ENCODE assay signal across 27 cellular contexts in the genomic region with DNA sequence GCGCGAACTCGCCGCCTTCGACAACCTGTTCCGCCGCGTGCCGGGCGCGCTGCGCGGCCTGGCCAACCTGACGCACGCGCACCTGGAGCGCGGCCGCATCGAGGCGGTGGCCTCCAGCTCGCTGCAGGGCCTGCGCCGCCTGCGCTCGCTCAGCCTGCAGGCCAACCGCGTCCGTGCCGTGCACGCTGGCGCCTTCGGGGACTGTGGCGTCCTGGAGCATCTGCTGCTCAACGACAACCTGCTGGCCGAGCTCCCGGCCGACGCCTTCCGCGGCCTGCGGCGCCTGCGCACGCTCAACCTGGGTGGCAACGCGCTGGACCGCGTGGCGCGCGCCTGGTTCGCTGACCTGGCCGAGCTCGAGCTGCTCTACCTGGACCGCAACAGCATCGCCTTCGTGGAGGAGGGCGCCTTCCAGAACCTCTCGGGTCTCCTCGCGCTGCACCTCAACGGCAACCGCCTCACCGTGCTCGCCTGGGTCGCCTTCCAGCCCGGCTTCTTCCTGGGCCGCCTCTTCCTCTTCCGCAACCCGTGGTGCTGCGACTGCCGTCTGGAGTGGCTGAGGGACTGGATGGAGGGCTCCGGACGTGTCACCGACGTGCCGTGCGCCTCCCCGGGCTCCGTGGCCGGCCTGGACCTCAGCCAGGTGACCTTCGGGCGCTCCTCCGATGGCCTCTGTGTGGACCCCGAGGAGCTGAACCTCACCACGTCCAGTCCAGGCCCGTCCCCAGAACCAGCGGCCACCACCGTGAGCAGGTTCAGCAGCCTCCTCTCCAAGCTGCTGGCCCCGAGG. TPM values are rescaled to one million over a fixed set of nuclear protein-coding genes. Genes with fewer than 3 reads are reported as not detected.
DNase-seq lines count a peak whose midpoint lies in the region; ATAC-seq and TF ChIP-seq lines count a peak whose summit lies in the region.
"Had no signal": no experiment of that assay in that cellular context is flagged by ENCODE, and none has a peak within 500 bp of the region (broad histone marks: within the 10 kb centered on the region; RNA-seq: fewer than 3 reads in every experiment).

No MANE protein-coding gene starts in this region.

- peak overlapping the region; percentile 70 for H2BK120ac ChIP-seq in H9 (ENCODE audit: low read depth, low read length, poor library complexity, severe bottlenecking)
- peak overlapping the region; percentile 99 for H2BK120ac ChIP-seq in neuronal stem cell (ENCODE audit: low read depth, low read length)

- peak overlapping the region; percentile 1 for H2BK12ac ChIP-seq in H9 (ENCODE audit: insufficient read length, low read depth, low read length)
- peak overlapping the region; percentile 97 for H2BK12ac ChIP-seq in neuronal stem cell (ENCODE audit: low read length)

- H3K27ac Mint-ChIP-seq in H9 (peak overlapping the region in 2 of 3 experiments; percentile 35 to 93; a peak in 3 of 7 replicates), T-helper 17 cell (no peak overlapping the region)
- H3K27ac Mint-ChIP-seq in activated CD8-positive, alpha-beta T cell treated with anti-CD3 and anti-CD28 coated beads, Interleukin-2, amount 10 ng/mL, durations not matched to agents 7 days and 5 days = no peak overlapping the region
- H3K27ac Mint-ChIP-seq: CD8-positive, alpha-beta memory T cell had no signal

- H3K4me1 Mint-ChIP-seq in H9 (peaks cover 11 to 19% of the 10 kb centered on the region in 2 experiments), T-helper 17 cell (no peaks in the 10 kb centered on the region)
- H3K4me1 Mint-ChIP-seq in activated CD8-positive, alpha-beta T cell treated with anti-CD3 and anti-CD28 coated beads, Interleukin-2, amount 10 ng/mL, durations not matched to agents 7 days and 5 days (ENCODE audit: low read depth) = peaks cover 1% of the 10 kb centered on the region
- H3K4me1 Mint-ChIP-seq: CD8-positive, alpha-beta memory T cell had no signal

- peak overlapping the region; percentile 63 for H4K5ac ChIP-seq in H9 (ENCODE audit: insufficient read length, low read depth, low read length)

- H2AK5ac ChIP-seq in H9 (ENCODE audit: insufficient read length, low read length) (no peak overlapping the region), neuronal stem cell (ENCODE audit: low read depth, low read length) (peak overlapping the region; percentile 97)

- peaks cover 4 to 5% (median 4%) of the 10 kb centered on the region in 3 experiments; a peak in 4 of 7 replicates for H3K36me3 Mint-ChIP-seq in H9 (ENCODE audit: insufficient read depth in 1 of 3, low read depth in 3 of 3)
- no peaks in the 10 kb centered on the region for H3K36me3 Mint-ChIP-seq in activated CD8-positive, alpha-beta T cell treated with anti-CD3 and anti-CD28 coated beads, Interleukin-2, amount 10 ng/mL, durations not matched to agents 7 days and 5 days (ENCODE audit: low read depth)
- H3K36me3 Mint-ChIP-seq in T-helper 17 cell (ENCODE audit: low read depth) = no peaks in the 10 kb centered on the region
- H3K36me3 Mint-ChIP-seq: CD8-positive, alpha-beta memory T cell had no signal

- POLR2A ChIA-PET in activated CD8-positive, alpha-beta T cell treated with anti-CD3 and anti-CD28 coated beads, Interleukin-2, amount 10 ng/mL, durations not matched to agents 7 days and 5 days (lab: Charles Lee) = interaction anchor here (0.5 kb wide), 1 partner anchor 137 kb away, joined by 5 read pairs; no protein-coding TSS in a partner anchor

- H3K4me3 Mint-ChIP-seq in H9 (no peak overlapping the region), T-helper 17 cell (no peak overlapping the region)
- no peak overlapping the region for H3K4me3 Mint-ChIP-seq in activated CD8-positive, alpha-beta T cell treated with anti-CD3 and anti-CD28 coated beads, Interleukin-2, amount 10 ng/mL, durations not matched to agents 7 days and 5 days
- H3K4me3 Mint-ChIP-seq: CD8-positive, alpha-beta memory T cell had no signal

- TF ChIP-seq CTCF in H9 (conservative IDR thresholded peaks at IDR 0.05) = no peak

- H3K4me2 ChIP-seq in H9 (ENCODE audit: insufficient read depth, insufficient read length, low read length) (no peak overlapping the region), neuronal stem cell (ENCODE audit: insufficient read depth, low read length, poor library complexity, severe bottlenecking) (no peak overlapping the region)
- H3K4me2 ChIP-seq: SK-N-SH had no signal

- peaks cover 46 to 50% of the 10 kb centered on the region in 2 experiments for H3K9me3 Mint-ChIP-seq in H9
- H3K9me3 Mint-ChIP-seq in activated CD8-positive, alpha-beta T cell treated with anti-CD3 and anti-CD28 coated beads, Interleukin-2, amount 10 ng/mL, durations not matched to agents 7 days and 5 days (ENCODE audit: insufficient read depth) = no peaks in the 10 kb centered on the region
- H3K9me3 Mint-ChIP-seq: CD8-positive, alpha-beta memory T cell had no signal

- H4K8ac ChIP-seq in H9 (replicated peaks; ENCODE audit: insufficient read length, low read depth, low read length) = no peak overlapping the region
- peak overlapping the region; percentile 43 for H4K8ac ChIP-seq in neuronal stem cell (ENCODE audit: low read depth, low read length)

- H3K18ac ChIP-seq in H9 (ENCODE audit: insufficient read length, low read depth, low read length) (peak overlapping the region; percentile 64), neuronal stem cell (ENCODE audit: low read length) (peak overlapping the region; percentile 97)

- H3K14ac ChIP-seq in H9 (ENCODE audit: insufficient read depth, low read length) (peak overlapping the region; percentile 82), neuronal stem cell (ENCODE audit: low read length) (peak overlapping the region; percentile 94)

- ATAC-seq in GM21576 (IDR thresholded peaks at IDR 0.05; ENCODE audit: unreplicated experiment) (no peak), GM21381 (IDR thresholded peaks at IDR 0.05; ENCODE audit: unreplicated experiment) (no peak), T-helper 17 cell (no peak)
- no peak for ATAC-seq in activated CD8-positive, alpha-beta T cell treated with anti-CD3 and anti-CD28 coated beads, Interleukin-2, amount 10 ng/mL, durations not matched to agents 7 days and 5 days
- ATAC-seq: K562, Panc1 had no signal

- H4K20me1 ChIP-seq in H9 (ENCODE audit: control insufficient read depth, insufficient read depth, insufficient read length) = no peaks in the 10 kb centered on the region

- H3K23me2 ChIP-seq in H9 (ENCODE audit: insufficient read length, low read depth, low read length, poor library complexity, severe bottlenecking) = no peaks in the 10 kb centered on the region

- H3K27me3 ChIP-seq in H9 (ENCODE audit: insufficient read depth, low read length) (no peaks in the 10 kb centered on the region), iPS-18a (ENCODE audit: control insufficient read depth, insufficient read depth, low read length) (no peaks in the 10 kb centered on the region), neuronal stem cell (ENCODE audit: control insufficient read depth in 3 of 3, insufficient read depth in 3 of 3, low read depth in 1 of 3, low read length in 3 of 3) (no peaks in the 10 kb centered on the region)

- H3K9me3 ChIP-seq in H9 (ENCODE audit: control insufficient read depth, low read depth, low read length) (no peaks in the 10 kb centered on the region), iPS-18a (ENCODE audit: control insufficient read depth, low read depth, low read length) (no peaks in the 10 kb centered on the region), neuronal stem cell (replicated peaks in 1 of 2; ENCODE audit: control insufficient read depth in 2 of 2, insufficient read depth in 1 of 2, low read depth in 1 of 2, low read length in 2 of 2) (peaks cover 1 to 3% of the 10 kb centered on the region in 2 donors), T-helper 17 cell (ENCODE audit: control insufficient read depth, low read length, poor library complexity, severe bottlenecking) (no peaks in the 10 kb centered on the region)
- H3K9me3 ChIP-seq: SK-N-SH had no signal

- H3K4me3 ChIP-seq in iPS-18a (ENCODE audit: low read length) (no peak overlapping the region), neuronal stem cell (ENCODE audit: low read length in 2 of 2) (no peak overlapping the region)
- H3K4me3 ChIP-seq: GM23248, K562 had no signal

- H3K9ac ChIP-seq in H9 (ENCODE audit: extremely low read depth, insufficient read length, low read length) (no peak overlapping the region), iPS-18a (ENCODE audit: low read length) (peak overlapping the region; percentile 64), neuronal stem cell (ENCODE audit: low read depth, low read length, poor library complexity) (peak overlapping the region; percentile 44)
- H3K9ac ChIP-seq: GM23248, SK-N-SH had no signal

- H3K79me2 ChIP-seq in H9 (ENCODE audit: insufficient read depth, low read length) = no peaks in the 10 kb centered on the region

- H3K56ac ChIP-seq in H9 (ENCODE audit: insufficient read length, low read depth, low read length) = no peak overlapping the region

- DNase-seq in H9 (peak; percentile 43), neuronal stem cell (ENCODE audit: low spot score) (no peak), T-helper 17 cell (no peak)
- no peak for DNase-seq in activated CD8-positive, alpha-beta T cell treated with anti-CD3 and anti-CD28 coated beads, Interleukin-2, amount 10 ng/mL, durations not matched to agents 7 days and 5 days
- DNase-seq: CD8-positive, alpha-beta memory T cell; EL; GF-D8; GM23248; MM.1S; NCI-H1048; NCI-H1436; NCI-H187 treated with DMSO at 0.1 percent for 48 hours; NCI-H2107; NCI-H446 treated with DMSO at 0.1 percent for 48 hours; NCI-H526 treated with DMSO at 0.1 percent for 48 hours; NK-92 treated with Interleukin-12 subunit alpha and Interleukin-12 subunit beta, amount 100 ng/mL, for 24 hours; SIG-M5; SK-N-SH had no signal

- H2BK20ac ChIP-seq in H9 (ENCODE audit: low read depth, low read length, poor library complexity, severe bottlenecking) = no peak overlapping the region

- H2BK15ac ChIP-seq in H9 (ENCODE audit: low read depth, low read length) = no peak overlapping the region; the same call in 1 of the 2 replicates
- H2BK15ac ChIP-seq in neuronal stem cell (ENCODE audit: low read length) = peak overlapping the region; percentile 96

- CTCF ChIA-PET in activated CD8-positive, alpha-beta T cell treated with anti-CD3 and anti-CD28 coated beads, Interleukin-2, amount 10 ng/mL, durations not matched to agents 7 days and 5 days (lab: Charles Lee) = no interaction called here

- H3K4ac ChIP-seq in H9 (ENCODE audit: low read depth, low read length) (peak overlapping the region; percentile 88), neuronal stem cell (ENCODE audit: low read length) (peak overlapping the region; percentile 99)

- H3K4me1 ChIP-seq in H9 (ENCODE audit: insufficient read depth, low read length) = peaks cover 11% of the 10 kb centered on the region; the same call in 1 of the 2 replicates
- peaks cover 12% of the 10 kb centered on the region for H3K4me1 ChIP-seq in iPS-18a (ENCODE audit: control insufficient read depth, low read depth, low read length)
- peaks cover 15 to 18% of the 10 kb centered on the region in 2 donors for H3K4me1 ChIP-seq in neuronal stem cell (ENCODE audit: control insufficient read depth in 2 of 2, insufficient read depth in 1 of 2, low read depth in 1 of 2, low read length in 2 of 2)

- no peak overlapping the region for H3T11ph ChIP-seq in H9 (ENCODE audit: low read length)

- H3K27ac ChIP-seq in H9 (ENCODE audit: insufficient read length, low read depth, low read length) (peak overlapping the region; percentile 99), cingulate gyrus (ENCODE audit: low read depth, low read length) (peak overlapping the region; percentile 65), iPS-18a (ENCODE audit: low read length) (peak overlapping the region; percentile 84), neuronal stem cell (replicated peaks; ENCODE audit: low read length) (peak overlapping the region; percentile 100)
- H3K27ac ChIP-seq: C4-2B, GM23248 had no signal

- no peaks in the 10 kb centered on the region for H3K79me1 ChIP-seq in H9 (ENCODE audit: insufficient read depth, low read depth, low read length, poor library complexity, severe bottlenecking)
- H3K79me1 ChIP-seq in neuronal stem cell (ENCODE audit: low read depth, low read length) = peaks cover 2% of the 10 kb centered on the region

- peak overlapping the region; percentile 96 for H4K91ac ChIP-seq in H9 (ENCODE audit: insufficient read length, low read depth, low read length)
- H4K91ac ChIP-seq in neuronal stem cell (ENCODE audit: low read depth, low read length, poor library complexity) = peak overlapping the region; percentile 99

- H3K23ac ChIP-seq in H9 (ENCODE audit: insufficient read length, low read depth, low read length) = no peak overlapping the region
- peak overlapping the region; percentile 43 for H3K23ac ChIP-seq in neuronal stem cell (ENCODE audit: low read depth, low read length, poor library complexity)

- H3K36me3 ChIP-seq in iPS-18a (ENCODE audit: control insufficient read depth, low read depth, low read length) (no peaks in the 10 kb centered on the region), neuronal stem cell (replicated peaks in 1 of 2; ENCODE audit: control insufficient read depth in 2 of 2, insufficient read depth in 2 of 2, low read length in 2 of 2) (no peaks in the 10 kb centered on the region)

- H3K27me3 Mint-ChIP-seq in H9 (ENCODE audit: low read depth) = no peaks in the 10 kb centered on the region
- H3K27me3 Mint-ChIP-seq in activated CD8-positive, alpha-beta T cell treated with anti-CD3 and anti-CD28 coated beads, Interleukin-2, amount 10 ng/mL, durations not matched to agents 7 days and 5 days (ENCODE audit: low read depth) = no peaks in the 10 kb centered on the region
- H3K27me3 Mint-ChIP-seq in T-helper 17 cell = no peaks in the 10 kb centered on the region
- H3K27me3 Mint-ChIP-seq: CD8-positive, alpha-beta memory T cell had no signal

- no peak overlapping the region for H2AFZ ChIP-seq in H9 (ENCODE audit: low read length)
- H2AFZ ChIP-seq in neuronal stem cell (ENCODE audit: low read length) = peak overlapping the region; percentile 77
- H2AFZ ChIP-seq: GM23248 had no signal

- H2BK5ac ChIP-seq in H9 (ENCODE audit: insufficient read length, low read length) (peak overlapping the region; percentile 66), neuronal stem cell (ENCODE audit: low read length) (peak overlapping the region; percentile 100)

- no CpG with 5 or more reads among the region's 91 CpGs for WGBS in H9 (ENCODE audit: extremely low coverage, insufficient read length, low lambda C conversion rate)
- WGBS in neuronal stem cell (ENCODE audit: extremely low coverage in 2 of 2, insufficient read length in 2 of 2, insufficient replicate concordance in 1 of 2), 2 donors = no CpG with 5 or more reads among the region's 91 CpGs

RNA-seq across cellular contexts. Expression of gene NYX, which starts 27.0 kb away (rescaled TPM):
- total RNA-seq in H9 (2021) (not detected in 2 replicates), T-helper 17 cell (not detected)
- polyA plus RNA-seq in neuronal stem cell (2013, experiment 1 of 2) = 0.01 TPM
- polyA plus RNA-seq in neuronal stem cell (2013, experiment 2 of 2) = not detected
- not detected for total RNA-seq in activated CD8-positive, alpha-beta T cell treated with anti-CD3 and anti-CD28 coated beads, Interleukin-2, amount 10 ng/mL, durations not matched to agents 7 days and 5 days
- total RNA-seq: CD8-positive, alpha-beta memory T cell; GM23248; HepG2; K562; LHCN-M2 had no signal
- polyA plus RNA-seq: CD8-positive, alpha-beta memory T cell; GM23248; HepG2; K562; SK-N-SH had no signal

Comparison
In these comparisons a context has a peak if more than half of its experiments do, and no peak if none do; other contexts are left out.
1. H3K27ac Mint-ChIP-seq: peak in H9 (2 of 3); none in activated CD8-positive, alpha-beta T cell treated with anti-CD3 and anti-CD28 coated beads, Interleukin-2, amount 10 ng/mL, durations not matched to agents 7 days and 5 days (single experiment) and T-helper 17 cell (single experiment).
2. Peak in every context shown above with its lines, with median percentiles within 50 percentile points of each other: H3K27ac ChIP-seq.